18 cellular contexts compared by ENCODE assay signal in genomic region chr17:41539071-41539492, GRCh38. TPM values are rescaled to one million over a fixed set of nuclear protein-coding genes. Genes with fewer than 3 reads are reported as not detected.
DNase-seq lines count a peak whose midpoint lies in the region; ATAC-seq, FAIRE-seq and TF ChIP-seq lines count a peak whose summit lies in the region.
"Had no signal": no experiment of that assay in that cellular context is flagged by ENCODE, and none has a peak within 500 bp of the region (broad histone marks: within the 10 kb centered on the region; RNA-seq: fewer than 3 reads in every experiment).

No MANE protein-coding gene starts in this region.

- no peak for TF ChIP-seq CTCF in testis (IDR thresholded peaks at IDR 0.05)

- no peak overlapping the region for H3K9ac ChIP-seq in HUES48 (ENCODE audit: low read depth, low read length)
- no peak overlapping the region for H3K9ac ChIP-seq in mesenchymal stem cell (ENCODE audit: low read length)

- H3K4me1 ChIP-seq in HUES48 (ENCODE audit: control insufficient read depth, insufficient read depth, low read length) = peaks cover 9% of the 10 kb centered on the region; the same call in 1 of the 2 replicates
- peaks cover 33% of the 10 kb centered on the region for H3K4me1 ChIP-seq in mesenchymal stem cell (ENCODE audit: control insufficient read depth, insufficient read depth, low read depth, low read length)
- H3K4me1 ChIP-seq in testis = no peaks in the 10 kb centered on the region
- peaks cover 0 to 2% of the 10 kb centered on the region in 2 donors for H3K4me1 ChIP-seq in small intestine (ENCODE audit: control insufficient read depth in 2 of 2, insufficient read depth in 1 of 2, low read depth in 1 of 2, low read length in 1 of 2)
- H3K4me1 ChIP-seq: right atrium auricular region had no signal

- H3K4ac ChIP-seq in mesenchymal stem cell (ENCODE audit: low read depth in 1 of 2, low read length in 2 of 2) = peak overlapping the region; percentile 30 to 86

- no peak overlapping the region for H2AFZ ChIP-seq in mesenchymal stem cell (ENCODE audit: low read depth, low read length)

- 64% methylated on average over 3 of the region's 5 CpGs for WGBS in mesenchymal stem cell
- 71 to 74% methylated on average over 5 of the region's 5 CpGs for WGBS in testis, 2 donors
- 74 to 86% (median 77%) methylated on average over 5 of the region's 5 CpGs for WGBS in small intestine, 3 donors

- H3K79me1 ChIP-seq in mesenchymal stem cell (replicated peaks; ENCODE audit: low read length, poor library complexity, severe bottlenecking) = no peaks in the 10 kb centered on the region

- peak overlapping the region; percentile 0 for H2AK5ac ChIP-seq in mesenchymal stem cell (ENCODE audit: low read length, severe bottlenecking)

- in situ Hi-C loops in ACHN (cut with HindIII; ENCODE audit: low pct_ligation_motif_present, low pct_unique_long_range_greater_than_20kb, low sequenced_read_pairs) = no loop called here

- no peak for FAIRE-seq in small intestine (lab: Jason Lieb, UNC)
- FAIRE-seq: D721Med had no signal

- H2BK120ac ChIP-seq in mesenchymal stem cell (ENCODE audit: low read depth, low read length) = peak overlapping the region; percentile 21

- no peak for ATAC-seq in HG03457 (IDR thresholded peaks at IDR 0.05; ENCODE audit: unreplicated experiment)
- ATAC-seq: naive thymus-derived CD4-positive, alpha-beta T cell had no signal

- peak overlapping the region in 1 of 2 experiments; percentile 80 for H3K14ac ChIP-seq in mesenchymal stem cell (ENCODE audit: low read length in 2 of 2)

- no peak overlapping the region for H3K4me2 ChIP-seq in mesenchymal stem cell (ENCODE audit: low read length, poor library complexity, severe bottlenecking)

- no peaks in the 10 kb centered on the region for H3K27me3 ChIP-seq in HUES48 (ENCODE audit: control insufficient read depth, insufficient read depth, low read length)
- peaks cover 0 to 28% of the 10 kb centered on the region in 2 experiments for H3K27me3 ChIP-seq in mesenchymal stem cell (ENCODE audit: control insufficient read depth in 1 of 2, insufficient read depth in 1 of 2, low read length in 2 of 2)
- no peaks in the 10 kb centered on the region for H3K27me3 ChIP-seq in testis
- no peaks in the 10 kb centered on the region for H3K27me3 ChIP-seq in small intestine (ENCODE audit: control insufficient read depth in 2 of 2, insufficient read depth in 2 of 2, low read length in 2 of 2)
- H3K27me3 ChIP-seq: right atrium auricular region, transverse colon had no signal

- TF ChIP-seq POLR2A in testis (IDR thresholded peaks at IDR 0.05) = no peak

- no peaks in the 10 kb centered on the region for H3K36me3 ChIP-seq in HUES48 (ENCODE audit: control insufficient read depth, insufficient read depth, low read length)
- H3K36me3 ChIP-seq in mesenchymal stem cell (ENCODE audit: control insufficient read depth in 1 of 2, insufficient read depth in 2 of 2, low read depth in 1 of 2, low read length in 2 of 2) = no peaks in the 10 kb centered on the region
- no peaks in the 10 kb centered on the region for H3K36me3 ChIP-seq in testis (ENCODE audit: low read depth, missing control alignments)
- no peaks in the 10 kb centered on the region for H3K36me3 ChIP-seq in small intestine (ENCODE audit: control insufficient read depth in 2 of 2, insufficient read depth in 2 of 2, low read length in 2 of 2)
- H3K36me3 ChIP-seq: right atrium auricular region, transverse colon had no signal

- no peak overlapping the region for H3K23ac ChIP-seq in mesenchymal stem cell (ENCODE audit: low read length in 2 of 2)

- H2BK5ac ChIP-seq in mesenchymal stem cell (ENCODE audit: low read depth, low read length, poor library complexity, severe bottlenecking) = no peak overlapping the region

- intact Hi-C loops in testis (cut with DNase I; ENCODE audit: low total_unique reads) = no loop called here

- peak overlapping the region; percentile 28 for H4K8ac ChIP-seq in mesenchymal stem cell (ENCODE audit: low read length)

- H3K9me3 ChIP-seq in HUES48 (ENCODE audit: control insufficient read depth, insufficient read depth, low read length) (no peaks in the 10 kb centered on the region), mesenchymal stem cell (ENCODE audit: control insufficient read depth, low read length) (no peaks in the 10 kb centered on the region), testis (no peaks in the 10 kb centered on the region), small intestine (ENCODE audit: control insufficient read depth, low read depth) (no peaks in the 10 kb centered on the region)
- H3K9me3 ChIP-seq: right atrium auricular region, transverse colon had no signal

- peak overlapping the region; percentile 29 to 90 for H3K18ac ChIP-seq in mesenchymal stem cell (ENCODE audit: low read depth in 1 of 2, low read length in 2 of 2)

- DNase-seq in ACHN (peak; percentile 52), amniotic epithelial cell (ENCODE audit: low read depth) (peak; percentile 59), mesenchymal stem cell (no peak), testis (no peak), SK-N-DZ (ENCODE audit: low spot score) (no peak), small intestine (no peak)
- DNase-seq: activated effector memory CD4-positive, alpha-beta T cell treated with Interleukin-2 at 50 U/mL for 16 hours; dermis blood vessel endothelial cell; naive thymus-derived CD4-positive, alpha-beta T cell; NCI-H446 treated with DMSO at 0.1 percent for 48 hours; OCI-M1; stimulated activated CD4-positive, alpha-beta T cell treated with anti-CD3 and anti-CD28 coated beads, Interleukin-4, amount 100 ng/mL, for 4 hours; transverse colon had no signal

- H2BK15ac ChIP-seq in mesenchymal stem cell (ENCODE audit: low read depth, poor library complexity, severe bottlenecking) = no peak overlapping the region

- H3K27ac ChIP-seq in HUES48 (ENCODE audit: low read depth, low read length) (peak overlapping the region; percentile 58), mesenchymal stem cell (ENCODE audit: low read length, poor library complexity, severe bottlenecking) (peak overlapping the region; percentile 80), testis (no peak overlapping the region), small intestine (ENCODE audit: low read depth in 1 of 2, low read length in 1 of 2) (no peak overlapping the region)
- H3K27ac ChIP-seq: right atrium auricular region, transverse colon had no signal

- H2BK12ac ChIP-seq in mesenchymal stem cell (ENCODE audit: low read length in 2 of 2) = peak overlapping the region; percentile 1 to 80

- H3K4me3 ChIP-seq in HUES48 (ENCODE audit: low read depth, low read length) = no peak overlapping the region
- H3K4me3 ChIP-seq in mesenchymal stem cell (ENCODE audit: insufficient read depth in 1 of 2, low read depth in 1 of 2, low read length in 2 of 2) = no peak overlapping the region
- H3K4me3 ChIP-seq in testis = no peak overlapping the region
- no peak overlapping the region for H3K4me3 ChIP-seq in small intestine (ENCODE audit: low read depth in 1 of 2, low read length in 2 of 2)
- H3K4me3 ChIP-seq: right atrium auricular region, transverse colon had no signal

- peak overlapping the region; percentile 71 for H4K91ac ChIP-seq in mesenchymal stem cell (ENCODE audit: low read length)

RNA-seq across cellular contexts. Expression of gene KRT19, which starts 11.0 kb away (rescaled TPM):
- polyA plus RNA-seq in mesenchymal stem cell (2013, experiment 1 of 2) = 92.7 TPM
- polyA plus RNA-seq in mesenchymal stem cell (2013, experiment 2 of 2) = 91.5 TPM
- 1 to 10 TPM; 3.9 to 5.5 TPM for total RNA-seq in testis
- polyA plus RNA-seq in testis (ENCODE audit: insufficient read depth, low read depth, low replicate concordance) (49.5 TPM), small intestine (1,000 to 10,000 TPM; 1,124 to 1,607 (median 1,420) TPM)
- 1.1 and 1.3 TPM in 2 replicates for polyA plus RNA-seq in SK-N-DZ (2014; cell fraction: cytosol; rRNA removed)
- 0.32 and 2.0 TPM in 2 replicates for polyA plus RNA-seq in SK-N-DZ (2014; cell fraction: nucleus; rRNA removed)
- total RNA-seq: naive thymus-derived CD4-positive, alpha-beta T cell had no signal
- polyA plus RNA-seq: naive thymus-derived CD4-positive, alpha-beta T cell had no signal

RNA-seq across cellular contexts. Expression of gene KRT15, which starts 20.4 kb away (rescaled TPM):
- polyA plus RNA-seq in mesenchymal stem cell (2013, experiment 1 of 2) = 0.46 TPM
- polyA plus RNA-seq in mesenchymal stem cell (2013, experiment 2 of 2) = 0.52 TPM
- 10 to 100 TPM in 1 of 2 donors, 1 to 10 TPM in 1; 5.8 to 19.4 TPM for total RNA-seq in testis
- polyA plus RNA-seq in testis (ENCODE audit: insufficient read depth, low read depth, low replicate concordance) (21.7 TPM), small intestine (10 to 100 TPM in 2 of 3 donors, 1 to 10 TPM in 1; 2.5 to 18.9 (median 10.7) TPM)
- polyA plus RNA-seq in SK-N-DZ (2014; cell fraction: cytosol; rRNA removed) = not detected in 2 replicates
- polyA plus RNA-seq in SK-N-DZ (2014; cell fraction: nucleus; rRNA removed) = not detected in 2 replicates
- total RNA-seq: liver; naive thymus-derived CD4-positive, alpha-beta T cell had no signal
- polyA plus RNA-seq: naive thymus-derived CD4-positive, alpha-beta T cell had no signal

RNA-seq across cellular contexts. Expression of gene KRT9, which starts 32.8 kb away (rescaled TPM):
- polyA plus RNA-seq in mesenchymal stem cell (2013, experiment 1 of 2) = not detected
- polyA plus RNA-seq in mesenchymal stem cell (2013, experiment 2 of 2) = not detected
- under 1 TPM in 1 of 2 donors, not detected in 1; 0.43 TPM for total RNA-seq in testis
- polyA plus RNA-seq in testis (ENCODE audit: insufficient read depth, low read depth, low replicate concordance) = 0.29 TPM
- 0.27 TPM in 1 of 2 replicates, not detected in the other for polyA plus RNA-seq in SK-N-DZ (2014; cell fraction: cytosol; rRNA removed)
- polyA plus RNA-seq in SK-N-DZ (2014; cell fraction: nucleus; rRNA removed) = 1.6 TPM in 1 of 2 replicates, not detected in the other
- under 1 TPM in 1 of 3 donors, not detected in 2; 0.15 TPM for polyA plus RNA-seq in small intestine
- total RNA-seq: dermis blood vessel endothelial cell; liver; naive thymus-derived CD4-positive, alpha-beta T cell; right atrium auricular region; transverse colon had no signal
- polyA plus RNA-seq: liver; naive thymus-derived CD4-positive, alpha-beta T cell had no signal

RNA-seq across cellular contexts. Expression of gene KRT13, which starts 33.7 kb away (rescaled TPM):
- polyA plus RNA-seq in mesenchymal stem cell (2013, experiment 1 of 2) = not detected
- polyA plus RNA-seq in mesenchymal stem cell (2013, experiment 2 of 2) = not detected
- 1 to 10 TPM; 2.4 to 7.7 TPM for total RNA-seq in testis
- polyA plus RNA-seq in testis (ENCODE audit: insufficient read depth, low read depth, low replicate concordance) (21.4 TPM), small intestine (10 to 100 TPM; 10.3 to 37.6 (median 26.2) TPM)
- polyA plus RNA-seq in SK-N-DZ (2014; cell fraction: cytosol; rRNA removed) = not detected in 2 replicates
- polyA plus RNA-seq in SK-N-DZ (2014; cell fraction: nucleus; rRNA removed) = not detected in 2 replicates
- total RNA-seq: dermis blood vessel endothelial cell; naive thymus-derived CD4-positive, alpha-beta T cell; right atrium auricular region had no signal
- polyA plus RNA-seq: naive thymus-derived CD4-positive, alpha-beta T cell had no signal

RNA-seq across cellular contexts. Expression of gene KRT14, which starts 47.6 kb away (rescaled TPM):
- polyA plus RNA-seq in mesenchymal stem cell (2013, experiment 1 of 2) = not detected
- not detected for polyA plus RNA-seq in mesenchymal stem cell (2013, experiment 2 of 2)
- total RNA-seq in testis = under 1 TPM in 1 of 2 donors, not detected in 1; 0.24 TPM
- polyA plus RNA-seq in testis (ENCODE audit: insufficient read depth, low read depth, low replicate concordance) (0.37 TPM), small intestine (1 to 10 TPM in 2 of 3 donors, under 1 TPM in 1; 0.33 to 2.2 (median 1.1) TPM)
- polyA plus RNA-seq in SK-N-DZ (2014; cell fraction: cytosol; rRNA removed) = not detected in 2 replicates
- not detected in 2 replicates for polyA plus RNA-seq in SK-N-DZ (2014; cell fraction: nucleus; rRNA removed)
- total RNA-seq: liver; naive thymus-derived CD4-positive, alpha-beta T cell had no signal
- polyA plus RNA-seq: liver; naive thymus-derived CD4-positive, alpha-beta T cell had no signal

Comparison
In these comparisons a context has a peak if more than half of its experiments do, and no peak if none do; other contexts are left out.
1. DNase-seq: peak in ACHN (single experiment) and amniotic epithelial cell (single experiment); none in mesenchymal stem cell (single experiment), testis (single experiment), SK-N-DZ (single experiment) and small intestine (single experiment).
2. H3K27ac ChIP-seq: peak in HUES48 (single experiment) and mesenchymal stem cell (single experiment); none in testis (0 of 2) and small intestine (0 of 2).
3. RNA of gene KRT19, which starts 11.0 kb away (polyA plus RNA-seq): 1,124 to 1,607 TPM in small intestine; 49.5 TPM in testis (single experiment); every median in the first group is over 10 times any median in the second.